In genomic region chr3:129123314-129124060, GRCh38 we compare ENCODE assay signal across 9 cellular contexts. TPM values are rescaled to one million over a fixed set of nuclear protein-coding genes. Genes with fewer than 3 reads are reported as not detected.
A peak's percentile ranks its signal among the peaks of the same experiment; 100 is the strongest.
DNase-seq lines count a peak whose midpoint lies in the region; ATAC-seq, FAIRE-seq and TF ChIP-seq lines count a peak whose summit lies in the region.
"Had no signal": no experiment of that assay in that cellular context is flagged by ENCODE, and none has a peak within 500 bp of the region (broad histone marks: within the 10 kb centered on the region; RNA-seq: fewer than 3 reads in every experiment).

No MANE protein-coding gene starts in this region.

- H3K9me2 ChIP-seq in PC-3 (replicated peaks; ENCODE audit: low read length): no peaks in the 10 kb centered on the region

- peak overlapping the region; percentile 83 for H3K4me2 ChIP-seq in HepG2 (ENCODE audit: low read depth, low read length)
- H3K4me2 ChIP-seq in PC-3 (ENCODE audit: low read length): no peak overlapping the region

- peak overlapping the region in 6 of 7 donors; percentile 21 to 86 (median 48) for H3K27ac Mint-ChIP-seq in CD14-positive monocyte
- H3K27ac Mint-ChIP-seq in activated CD8-positive, alpha-beta T cell treated with anti-CD3 and anti-CD28 coated beads, Interleukin-2, amount 10 ng/mL, durations not matched to agents 7 days and 5 days: peak overlapping the region; percentile 67
- H3K27ac Mint-ChIP-seq in stimulated activated memory B cell treated with anti-CD40 and anti-IgM and Interleukin-4, amounts not matched to agents 10 μg/mL and 1 μg/mL and 100 μg/mL, for 72 hours: no peak overlapping the region

- peaks cover 7 to 20% (median 16%) of the 10 kb centered on the region in 3 donors for H3K27me3 Mint-ChIP-seq in CD14-positive monocyte (ENCODE audit: low read depth in 3 of 3)
- no peaks in the 10 kb centered on the region for H3K27me3 Mint-ChIP-seq in activated CD8-positive, alpha-beta T cell treated with anti-CD3 and anti-CD28 coated beads, Interleukin-2, amount 10 ng/mL, durations not matched to agents 7 days and 5 days (ENCODE audit: low read depth)
- H3K27me3 Mint-ChIP-seq in stimulated activated memory B cell treated with anti-CD40 and anti-IgM and Interleukin-4, amounts not matched to agents 10 μg/mL and 1 μg/mL and 100 μg/mL, for 72 hours: no peaks in the 10 kb centered on the region

- 9% methylated on average over 5 of the region's 5 CpGs for WGBS in HepG2 (ENCODE audit: low lambda C conversion rate)

- no peaks in the 10 kb centered on the region for H3F3A ChIP-seq in PC-3 (ENCODE audit: low read length, unreplicated experiment)

- peaks cover 0 to 3% (median 0%) of the 10 kb centered on the region in 7 donors for H3K9me3 Mint-ChIP-seq in CD14-positive monocyte
- H3K9me3 Mint-ChIP-seq in activated CD8-positive, alpha-beta T cell treated with anti-CD3 and anti-CD28 coated beads, Interleukin-2, amount 10 ng/mL, durations not matched to agents 7 days and 5 days (ENCODE audit: insufficient read depth): no peaks in the 10 kb centered on the region
- H3K9me3 Mint-ChIP-seq in stimulated activated memory B cell treated with anti-CD40 and anti-IgM and Interleukin-4, amounts not matched to agents 10 μg/mL and 1 μg/mL and 100 μg/mL, for 72 hours: no peaks in the 10 kb centered on the region

- TF ChIP-seq POLR2A in HepG2 (IDR thresholded peaks at IDR 0.05; ENCODE audit: insufficient read depth in 1 of 2, low read depth in 2 of 2, low read length in 2 of 2): peak; percentile 48 to 61; a peak in 2 of 4 replicates

- no peak overlapping the region for H3K4me3 Mint-ChIP-seq in CD14-positive monocyte
- no peak overlapping the region for H3K4me3 Mint-ChIP-seq in activated CD8-positive, alpha-beta T cell treated with anti-CD3 and anti-CD28 coated beads, Interleukin-2, amount 10 ng/mL, durations not matched to agents 7 days and 5 days
- H3K4me3 Mint-ChIP-seq in stimulated activated memory B cell treated with anti-CD40 and anti-IgM and Interleukin-4, amounts not matched to agents 10 μg/mL and 1 μg/mL and 100 μg/mL, for 72 hours: no peak overlapping the region

- no peak for TF ChIP-seq RAD21 in HepG2 (CRISPR knock-in tag; IDR thresholded peaks at IDR 0.05)

- BruUV-seq in HepG2 (replicated peaks; lab: Mats Ljungman, UMichigan) (no TSS peak), PC-3 (replicated peaks; lab: Mats Ljungman, UMichigan) (no TSS peak)

- H3K4me1 ChIP-seq in HepG2 (ENCODE audit: insufficient read depth, low read length) (peaks cover 26% of the 10 kb centered on the region), PC-3 (ENCODE audit: insufficient read depth, low read length) (peaks cover 16% of the 10 kb centered on the region)

- ATAC-seq in activated CD8-positive, alpha-beta T cell treated with anti-CD3 and anti-CD28 coated beads, Interleukin-2, amount 10 ng/mL, durations not matched to agents 7 days and 5 days: no peak
- ATAC-seq in HepG2 (peak; percentile 33), PC-3 (no peak)
- no peak for ATAC-seq in stimulated activated memory B cell treated with anti-CD40 and anti-IgM and Interleukin-4, amounts not matched to agents 10 μg/mL and 1 μg/mL and 100 μg/mL, for 72 hours

- 0 out of 4 replicates have a peak, but pooled peaks of 1 of the 2 experiments have one; percentile 21 for TF ChIP-seq EP300 in HepG2 (IDR thresholded peaks at IDR 0.05; ENCODE audit: low read depth in 2 of 2, low read length in 2 of 2)
- TF ChIP-seq EP300 in HepG2 (CRISPR knock-in tag; IDR thresholded peaks at IDR 0.05; ENCODE audit: borderline replicate concordance): no peak

- H3K27ac ChIP-seq in HepG2 (ENCODE audit: extremely low read length, insufficient read depth, low read length) (peak overlapping the region; percentile 76), PC-3 (ENCODE audit: low read length) (no peak overlapping the region)

- in situ Hi-C loops in HepG2 (cut with HindIII; ENCODE audit: extremely low pct_ligation_motif_present, low pct_unique_long_range_greater_than_20kb): no loop called here

- H4K20me1 ChIP-seq in HepG2 (ENCODE audit: insufficient read depth, low read length) (0 out of 2 replicates have a peak, but pooled peaks cover 3% of the 10 kb centered on the region), PC-3 (ENCODE audit: low read length) (no peaks in the 10 kb centered on the region)

- H3K36me3 ChIP-seq in HepG2 (replicated peaks in 1 of 2; ENCODE audit: control insufficient read depth in 1 of 2, insufficient read depth in 2 of 2, low read length in 2 of 2): 0 out of 5 replicates have a peak, but pooled peaks cover 0 to under 1% of the 10 kb centered on the region in 2 experiments
- H3K36me3 ChIP-seq in PC-3 (ENCODE audit: low read depth, low read length): no peaks in the 10 kb centered on the region

- H3K27me3 ChIP-seq in HepG2 (ENCODE audit: control insufficient read depth in 1 of 2, insufficient read depth in 2 of 2, low read length in 2 of 2) (no peaks in the 10 kb centered on the region; a peak in 1 of 5 replicates), PC-3 (ENCODE audit: low read length) (no peaks in the 10 kb centered on the region)

- CTCF ChIA-PET in activated CD8-positive, alpha-beta T cell treated with anti-CD3 and anti-CD28 coated beads, Interleukin-2, amount 10 ng/mL, durations not matched to agents 7 days and 5 days (lab: Charles Lee): interaction anchor here (0.8 to 8.9 kb wide), 6 partner anchors 39 to 153 kb away, joined by 3 to 102 read pairs (median 28); no protein-coding TSS in a partner anchor
- CTCF ChIA-PET in HepG2 (lab: Yijun Ruan, JAX; ENCODE audit: low intra/inter-chr PET ratio, low total read pairs): no interaction called here
- CTCF ChIA-PET in PC-3 (lab: Charles Lee): interaction anchor here (1.0 kb wide), 1 partner anchor 70 kb away, joined by 4 read pairs; no protein-coding TSS in a partner anchor

- FAIRE-seq in HepG2 (lab: Jason Lieb, UNC) (peak; percentile 98), frontal cortex (lab: Jason Lieb, UNC) (no peak)

- H2AFZ ChIP-seq in HepG2 (ENCODE audit: low read length) (peak overlapping the region; percentile 2), PC-3 (ENCODE audit: low read length) (no peak overlapping the region)

- POLR2A ChIA-PET in activated CD8-positive, alpha-beta T cell treated with anti-CD3 and anti-CD28 coated beads, Interleukin-2, amount 10 ng/mL, durations not matched to agents 7 days and 5 days (lab: Charles Lee): interaction anchor here (0.7 to 6.3 kb wide), 4 partner anchors 9 to 192 kb away, joined by 3 to 103 read pairs (median 37); a partner anchor contains a TSS
- POLR2A ChIA-PET in HepG2 (lab: Yijun Ruan, JAX) (interaction anchor here (0.8 to 4.8 kb wide), 8 partner anchors 9 to 126 kb away, joined by 3 to 32 read pairs (median 21); partner anchors contain the start of genes CNBP and COPG1), PC-3 (lab: Charles Lee; ENCODE audit: unreplicated experiment) (no interaction called here)

- TF ChIP-seq CTCF in CD14-positive monocyte (IDR thresholded peaks at IDR 0.05) (no peak), HepG2 (CRISPR knock-in tag; IDR thresholded peaks at IDR 0.05) (peak; percentile 9; the same call in 1 of the 2 replicates), PC-3 (conservative IDR thresholded peaks at IDR 0.05; ENCODE audit: low read depth, low read length) (no peak)

- no peak for DNase-seq in CD14-positive monocyte (ENCODE audit: low spot score)
- peak; percentile 86 for DNase-seq in HuH-7 (ENCODE audit: low spot score)
- DNase-seq in activated CD8-positive, alpha-beta T cell treated with anti-CD3 and anti-CD28 coated beads, Interleukin-2, amount 10 ng/mL, durations not matched to agents 7 days and 5 days: no peak
- DNase-seq in HepG2 (ENCODE audit: low spot score): peak; percentile 84
- no peak for DNase-seq in PC-3
- no peak for DNase-seq in frontal cortex (ENCODE audit: low spot score in 2 of 2)
- no peak for DNase-seq in NCI-H748 (lab: John Stamatoyannopoulos, UW; ENCODE audit: unreplicated experiment)
- DNase-seq: hippocampal formation had no signal

- H3K4me1 Mint-ChIP-seq in CD14-positive monocyte: peaks cover 42% of the 10 kb centered on the region
- H3K4me1 Mint-ChIP-seq in activated CD8-positive, alpha-beta T cell treated with anti-CD3 and anti-CD28 coated beads, Interleukin-2, amount 10 ng/mL, durations not matched to agents 7 days and 5 days (ENCODE audit: low read depth): peaks cover 26% of the 10 kb centered on the region
- peaks cover 43% of the 10 kb centered on the region for H3K4me1 Mint-ChIP-seq in stimulated activated memory B cell treated with anti-CD40 and anti-IgM and Interleukin-4, amounts not matched to agents 10 μg/mL and 1 μg/mL and 100 μg/mL, for 72 hours

- H3K36me3 Mint-ChIP-seq in CD14-positive monocyte: peaks cover 36 to 47% of the 10 kb centered on the region in 2 donors
- H3K36me3 Mint-ChIP-seq in activated CD8-positive, alpha-beta T cell treated with anti-CD3 and anti-CD28 coated beads, Interleukin-2, amount 10 ng/mL, durations not matched to agents 7 days and 5 days (ENCODE audit: low read depth): peaks cover 35% of the 10 kb centered on the region
- H3K36me3 Mint-ChIP-seq in stimulated activated memory B cell treated with anti-CD40 and anti-IgM and Interleukin-4, amounts not matched to agents 10 μg/mL and 1 μg/mL and 100 μg/mL, for 72 hours: peaks cover 9% of the 10 kb centered on the region

- intact Hi-C loops in CD14-positive monocyte (cut with micrococcal nuclease) (no loop called here), HepG2 (cut with micrococcal nuclease; ENCODE audit: unreplicated experiment) (loop anchor here (5.0 kb wide), 1 partner anchor 124 kb away; the partner anchor contains the start of gene COPG1), PC-3 (cut with micrococcal nuclease) (no loop called here)

- H3K4me3 ChIP-seq in HepG2 (replicated peaks in 1 of 3; ENCODE audit: insufficient read depth in 1 of 3, low read depth in 2 of 3, low read length in 3 of 3): peak overlapping the region; percentile 70 to 84 (median 80)
- H3K4me3 ChIP-seq in PC-3 (ENCODE audit: low read length): no peak overlapping the region

- H3K9ac ChIP-seq in HepG2 (ENCODE audit: insufficient read depth, low read depth, low read length) (peak overlapping the region; percentile 71), PC-3 (ENCODE audit: low read length) (no peak overlapping the region)

- H3K79me2 ChIP-seq in HepG2 (ENCODE audit: insufficient read depth, low read length) (peaks cover 20% of the 10 kb centered on the region), PC-3 (ENCODE audit: low read length) (peaks cover 18% of the 10 kb centered on the region)

- H3K9me3 ChIP-seq in HepG2 (ENCODE audit: low read length): no peaks in the 10 kb centered on the region
- H3K9me3 ChIP-seq in PC-3 (ENCODE audit: low read length): no peaks in the 10 kb centered on the region

RNA-seq across cellular contexts. Expression of gene RAB43, which starts 1.9 kb away (rescaled TPM):
- polyA plus RNA-seq in CD14-positive monocyte (1 to 10 TPM; 7.1 to 8.5 TPM), HepG2 (2011; rRNA removed) (18.4 and 23.4 TPM in 2 replicates)
- 10 to 100 TPM; 56.0 to 58.7 TPM for total RNA-seq in activated CD8-positive, alpha-beta T cell treated with anti-CD3 and anti-CD28 coated beads, Interleukin-2, amount 10 ng/mL, durations not matched to agents 7 days and 5 days
- total RNA-seq in HepG2 (2016; rRNA removed; fragmentation: Illumina TruSeq; extraction: Trizol) (10.2 and 11.8 TPM in 2 replicates), PC-3 (2014; rRNA removed) (22.4 and 26.6 TPM in 2 replicates), frontal cortex (2.0 TPM)
- total RNA-seq in HepG2 (2016; cell fraction: cytosol; rRNA removed; fragmentation: Illumina TruSeq; extraction: Trizol; ENCODE audit: low read depth): 4.9 and 6.6 TPM in 2 replicates
- total RNA-seq in HepG2 (2016; cell fraction: insoluble cytoplasmic fraction; rRNA removed; fragmentation: Illumina TruSeq; extraction: Trizol): 8.0 and 12.6 TPM in 2 replicates
- total RNA-seq in HepG2 (2016; cell fraction: membrane; rRNA removed; fragmentation: Illumina TruSeq; extraction: Trizol): 14.1 and 16.2 TPM in 2 replicates
- 5.6 and 13.6 TPM in 2 replicates for total RNA-seq in HepG2 (2016; cell fraction: nucleus; rRNA removed; fragmentation: Illumina TruSeq; extraction: Trizol)
- polyA plus RNA-seq in HepG2 (2011; cell fraction: cytosol; rRNA removed): 14.9 and 21.3 TPM in 2 replicates
- polyA plus RNA-seq in HepG2 (2011; cell fraction: nucleus; rRNA removed): 38.7 and 47.9 TPM in 2 replicates
- 14.5 and 21.3 TPM in 2 replicates for polyA plus RNA-seq in HepG2 (2012)
- polyA plus RNA-seq in HepG2 (2016; cell fraction: cytosol; fragmentation: Illumina TruSeq; extraction: Trizol; ENCODE audit: low read depth): 7.2 and 8.1 TPM in 2 replicates
- polyA plus RNA-seq in HepG2 (2016; cell fraction: insoluble cytoplasmic fraction; fragmentation: Illumina TruSeq; extraction: Trizol; ENCODE audit: low read depth): 5.7 and 8.1 TPM in 2 replicates
- 11.0 and 12.3 TPM in 2 replicates for polyA plus RNA-seq in HepG2 (2016; cell fraction: membrane; fragmentation: Illumina TruSeq; extraction: Trizol; ENCODE audit: low read depth)
- 6.8 and 12.5 TPM in 2 replicates for polyA plus RNA-seq in HepG2 (2016; cell fraction: nucleus; fragmentation: Illumina TruSeq; extraction: Trizol; ENCODE audit: insufficient read depth, low read depth)
- polyA minus RNA-seq in HepG2 (2011; rRNA and poly(A)+ RNA removed; ENCODE audit: low replicate concordance): 7.2 and 49.7 TPM in 2 replicates
- polyA minus RNA-seq in HepG2 (2011; cell fraction: cytosol; rRNA and poly(A)+ RNA removed): 13.9 and 15.6 TPM in 2 replicates
- 12.1 and 13.3 TPM in 2 replicates for polyA minus RNA-seq in HepG2 (2011; cell fraction: nucleus; rRNA and poly(A)+ RNA removed)

RNA-seq across cellular contexts. Expression of gene ISY1, which starts 37.4 kb away (rescaled TPM):
- polyA plus RNA-seq in CD14-positive monocyte (10 to 100 TPM; 67.9 to 70.7 TPM), HepG2 (2011; rRNA removed) (16.9 and 21.0 TPM in 2 replicates)
- 10 to 100 TPM; 57.9 to 65.7 TPM for total RNA-seq in activated CD8-positive, alpha-beta T cell treated with anti-CD3 and anti-CD28 coated beads, Interleukin-2, amount 10 ng/mL, durations not matched to agents 7 days and 5 days
- total RNA-seq in HepG2 (2016; rRNA removed; fragmentation: Illumina TruSeq; extraction: Trizol) (39.1 and 59.0 TPM in 2 replicates), PC-3 (2014; rRNA removed) (17.1 and 18.1 TPM in 2 replicates), frontal cortex (13.9 TPM)
- 4.4 and 6.2 TPM in 2 replicates for total RNA-seq in HepG2 (2016; cell fraction: cytosol; rRNA removed; fragmentation: Illumina TruSeq; extraction: Trizol; ENCODE audit: low read depth)
- 35.5 and 58.0 TPM in 2 replicates for total RNA-seq in HepG2 (2016; cell fraction: insoluble cytoplasmic fraction; rRNA removed; fragmentation: Illumina TruSeq; extraction: Trizol)
- total RNA-seq in HepG2 (2016; cell fraction: membrane; rRNA removed; fragmentation: Illumina TruSeq; extraction: Trizol): 12.0 and 13.2 TPM in 2 replicates
- 9.8 and 14.2 TPM in 2 replicates for total RNA-seq in HepG2 (2016; cell fraction: nucleus; rRNA removed; fragmentation: Illumina TruSeq; extraction: Trizol)
- 12.1 and 14.3 TPM in 2 replicates for polyA plus RNA-seq in HepG2 (2011; cell fraction: cytosol; rRNA removed)
- polyA plus RNA-seq in HepG2 (2011; cell fraction: nucleus; rRNA removed): 5.3 and 7.2 TPM in 2 replicates
- 11.8 and 15.3 TPM in 2 replicates for polyA plus RNA-seq in HepG2 (2012)
- 4.4 and 5.1 TPM in 2 replicates for polyA plus RNA-seq in HepG2 (2016; cell fraction: cytosol; fragmentation: Illumina TruSeq; extraction: Trizol; ENCODE audit: low read depth)
- polyA plus RNA-seq in HepG2 (2016; cell fraction: insoluble cytoplasmic fraction; fragmentation: Illumina TruSeq; extraction: Trizol; ENCODE audit: low read depth): 44.4 and 52.7 TPM in 2 replicates
- polyA plus RNA-seq in HepG2 (2016; cell fraction: membrane; fragmentation: Illumina TruSeq; extraction: Trizol; ENCODE audit: low read depth): 7.9 and 8.5 TPM in 2 replicates
- 11.5 and 19.0 TPM in 2 replicates for polyA plus RNA-seq in HepG2 (2016; cell fraction: nucleus; fragmentation: Illumina TruSeq; extraction: Trizol; ENCODE audit: insufficient read depth, low read depth)
- 10.4 and 33.7 TPM in 2 replicates for polyA minus RNA-seq in HepG2 (2011; rRNA and poly(A)+ RNA removed; ENCODE audit: low replicate concordance)
- 10.6 and 13.7 TPM in 2 replicates for polyA minus RNA-seq in HepG2 (2011; cell fraction: cytosol; rRNA and poly(A)+ RNA removed)
- polyA minus RNA-seq in HepG2 (2011; cell fraction: nucleus; rRNA and poly(A)+ RNA removed): 4.4 and 8.0 TPM in 2 replicates

Comparison
In these comparisons a context has a peak if more than half of its experiments do, and no peak if none do; other contexts are left out.
1. DNase-seq: peak in HuH-7 (single experiment) and HepG2 (single experiment); none in CD14-positive monocyte (single experiment), activated CD8-positive, alpha-beta T cell treated with anti-CD3 and anti-CD28 coated beads, Interleukin-2, amount 10 ng/mL, durations not matched to agents 7 days and 5 days (single experiment), PC-3 (single experiment), frontal cortex (0 of 2) and NCI-H748 (single experiment).